Comparison of ENCODE assay signal across 1 cellular context in genomic region chr21:45860493-45861155, GRCh38.
TF ChIP-seq lines count a peak whose summit lies in the region.

No MANE protein-coding gene starts in this region.

TF ChIP-seq in GM23338, 12 proteins besides CTCF, POLR2A, EP300 and RAD21 (continued from another document):
- no peak for TF ChIP-seq JUNB (IDR thresholded peaks at IDR 0.05; ENCODE audit: unreplicated experiment)
